In genomic region chr3:157088506-157089454, GRCh38 we compare ENCODE assay signal across 1 cellular context.
TF ChIP-seq lines count a peak whose summit lies in the region.

No MANE protein-coding gene starts in this region.

TF ChIP-seq in HepG2, 621 proteins besides CTCF, POLR2A, EP300 and RAD21 (continued from another document and continues in another):
- TF ChIP-seq THRA (CRISPR knock-in tag; IDR thresholded peaks at IDR 0.05; ENCODE audit: borderline replicate concordance) (peak; percentile 63; the same call in 1 of the 2 replicates), ZNF3 (CRISPR knock-in tag; IDR thresholded peaks at IDR 0.05) (0 out of 2 replicates have a peak, but pooled peaks have one; percentile 31), HIC2 (CRISPR knock-in tag; IDR thresholded peaks at IDR 0.05; ENCODE audit: low read depth) (peak; percentile 79), ZBTB38 (CRISPR knock-in tag; IDR thresholded peaks at IDR 0.05) (no peak), ZNF766 (CRISPR knock-in tag; IDR thresholded peaks at IDR 0.05; ENCODE audit: borderline replicate concordance) (peak; percentile 77; the same call in 1 of the 2 replicates), DNMT1 (CRISPR knock-in tag; IDR thresholded peaks at IDR 0.05) (no peak), ZNF564 (CRISPR knock-in tag; IDR thresholded peaks at IDR 0.05) (peak; percentile 81; the same call in 1 of the 2 replicates), ZMYM3 (CRISPR knock-in tag; IDR thresholded peaks at IDR 0.05) (peak; percentile 26; the same call in 1 of the 2 replicates), NR0B2 (CRISPR knock-in tag; IDR thresholded peaks at IDR 0.05) (peak; percentile 71; the same call in 1 of the 2 replicates), ZNF652 (CRISPR knock-in tag; IDR thresholded peaks at IDR 0.05; ENCODE audit: borderline replicate concordance, low read depth) (0 out of 2 replicates have a peak, but pooled peaks have one; percentile 9), ZNF574 (CRISPR knock-in tag; IDR thresholded peaks at IDR 0.05) (peak; percentile 77), TSC22D2 (CRISPR knock-in tag; IDR thresholded peaks at IDR 0.05; ENCODE audit: borderline replicate concordance) (no peak), KLF13 (CRISPR knock-in tag; IDR thresholded peaks at IDR 0.05) (peak; percentile 88; the same call in 1 of the 2 replicates), SYNCRIP (IDR thresholded peaks at IDR 0.05; ENCODE audit: insufficient read depth, low read depth, low read length) (no peak), ZNF841 (CRISPR knock-in tag; IDR thresholded peaks at IDR 0.05; ENCODE audit: borderline replicate concordance) (no peak; the same call in 1 of the 2 replicates), ZNF501 (CRISPR knock-in tag; IDR thresholded peaks at IDR 0.05) (peak; percentile 99), NAIF1 (CRISPR knock-in tag; IDR thresholded peaks at IDR 0.05; ENCODE audit: borderline replicate concordance) (peak; percentile 85), ZNF775 (CRISPR knock-in tag; IDR thresholded peaks at IDR 0.05; ENCODE audit: borderline replicate concordance) (peak; percentile 61; the same call in 1 of the 2 replicates), ZFP37 (CRISPR knock-in tag; IDR thresholded peaks at IDR 0.05; ENCODE audit: borderline replicate concordance) (peak; percentile 79), ZNF644 (CRISPR knock-in tag; IDR thresholded peaks at IDR 0.05; ENCODE audit: low read depth) (no peak), THAP7 (CRISPR knock-in tag; IDR thresholded peaks at IDR 0.05) (peak; percentile 88), TEAD3 (CRISPR knock-in tag; optimal IDR thresholded peaks at IDR 0.05; ENCODE audit: borderline replicate concordance) (peak; percentile 18), ZNF724P (CRISPR knock-in tag; IDR thresholded peaks at IDR 0.05; ENCODE audit: borderline replicate concordance) (peak; percentile 42; the same call in 1 of the 2 replicates), U2AF1 (optimal IDR thresholded peaks at IDR 0.05; ENCODE audit: low read depth, low read length) (peak; percentile 39), PPARG (CRISPR knock-in tag; conservative IDR thresholded peaks at IDR 0.05) (0 out of 2 replicates have a peak, but pooled peaks have one; percentile 2), MBD4 (IDR thresholded peaks at IDR 0.05; ENCODE audit: borderline replicate concordance, low read length) (no peak), NR2F1 (CRISPR knock-in tag; IDR thresholded peaks at IDR 0.05) (0 out of 4 replicates have a peak, but pooled peaks of 1 of the 2 experiments have one; percentile 14), ZNF782 (CRISPR knock-in tag; IDR thresholded peaks at IDR 0.05; ENCODE audit: borderline replicate concordance) (no peak), ZFP41 (CRISPR knock-in tag; IDR thresholded peaks at IDR 0.05; ENCODE audit: borderline replicate concordance) (peak; percentile 92; the same call in 1 of the 2 replicates), ARNTL (CRISPR knock-in tag; IDR thresholded peaks at IDR 0.05) (peak; percentile 52; the same call in 1 of the 2 replicates), PTBP1 (IDR thresholded peaks at IDR 0.05; ENCODE audit: low read depth, low read length, poor library complexity, severe bottlenecking) (no peak), ETS1 (CRISPR knock-in tag; IDR thresholded peaks at IDR 0.05) (peak; percentile 92; the same call in 1 of the 2 replicates), TAF1 (CRISPR knock-in tag; IDR thresholded peaks at IDR 0.05) (peak; percentile 84), RELA (CRISPR knock-in tag; IDR thresholded peaks at IDR 0.05) (no peak), KLF6 (CRISPR knock-in tag; IDR thresholded peaks at IDR 0.05) (peak; percentile 87; the same call in 1 of the 2 replicates), ZNF101 (CRISPR knock-in tag; IDR thresholded peaks at IDR 0.05; ENCODE audit: borderline replicate concordance, low read depth) (no peak), E2F2 (CRISPR knock-in tag; IDR thresholded peaks at IDR 0.05; ENCODE audit: borderline replicate concordance) (0 out of 2 replicates have a peak, but pooled peaks have one; percentile 46), FOXP4 (CRISPR knock-in tag; IDR thresholded peaks at IDR 0.05) (peak; percentile 36; the same call in 1 of the 2 replicates), ATF2 (CRISPR knock-in tag; IDR thresholded peaks at IDR 0.05) (0 out of 2 replicates have a peak, but pooled peaks have one; percentile 53), FOXP1 (IDR thresholded peaks at IDR 0.05) (no peak), FOXP1 (CRISPR knock-in tag; IDR thresholded peaks at IDR 0.05) (0 out of 2 replicates have a peak, but pooled peaks have one; percentile 9), ZNF678 (CRISPR knock-in tag; IDR thresholded peaks at IDR 0.05) (peak; percentile 9; the same call in 1 of the 2 replicates), EED (CRISPR knock-in tag; IDR thresholded peaks at IDR 0.05) (peak; percentile 90; the same call in 1 of the 2 replicates), TRAFD1 (CRISPR knock-in tag; IDR thresholded peaks at IDR 0.05; ENCODE audit: borderline replicate concordance) (peak; percentile 83; the same call in 1 of the 2 replicates), ONECUT2 (CRISPR knock-in tag; IDR thresholded peaks at IDR 0.05) (no peak), ZNF597 (CRISPR knock-in tag; IDR thresholded peaks at IDR 0.05) (0 out of 2 replicates have a peak, but pooled peaks have one; percentile 37), GFI1 (CRISPR knock-in tag; IDR thresholded peaks at IDR 0.05; ENCODE audit: borderline replicate concordance) (peak; percentile 98), ZNF431 (CRISPR knock-in tag; IDR thresholded peaks at IDR 0.05; ENCODE audit: borderline replicate concordance, low read depth) (0 out of 2 replicates have a peak, but pooled peaks have one; percentile 60)
